In genomic region chr6:105273589-105273988, GRCh38 we compare ENCODE assay signal across 15 cellular contexts.
"Had no signal": no experiment of that assay in that cellular context is flagged by ENCODE, and none has a peak within 500 bp of the region (broad histone marks: within the 10 kb centered on the region; RNA-seq: fewer than 3 reads in every experiment).

No MANE protein-coding gene starts in this region.

- H3K4me3 ChIP-seq: breast epithelium, esophagus squamous epithelium, smooth muscle cell, testis, upper lobe of left lung had no signal

- H3K4me1 Mint-ChIP-seq: activated CD4-positive, alpha-beta T cell treated with anti-CD3 and anti-CD28 coated beads, Interleukin-2, amount 10 ng/mL, durations not matched to agents 24 days and 14 days; activated naive CD4-positive, alpha-beta T cell treated with anti-CD3 and anti-CD28 coated beads, Interleukin-2, amount 10 ng/mL, durations not matched to agents 7 days and 5 days had no signal

- H3K27me3 Mint-ChIP-seq: activated CD4-positive, alpha-beta T cell treated with anti-CD3 and anti-CD28 coated beads, Interleukin-2, amount 10 ng/mL, durations not matched to agents 24 days and 14 days; activated naive CD4-positive, alpha-beta T cell treated with anti-CD3 and anti-CD28 coated beads, Interleukin-2, amount 10 ng/mL, durations not matched to agents 7 days and 5 days; natural killer cell treated with Interleukin-12 subunit alpha and Interleukin-12 subunit beta and Interleukin-15 and Interleukin-18, amount 100 ng/mL, for 72 hours had no signal

- H3K4me1 ChIP-seq: breast epithelium, esophagus squamous epithelium, testis had no signal

- H3K27me3 ChIP-seq: breast epithelium, esophagus squamous epithelium, testis, upper lobe of left lung had no signal

- ATAC-seq: activated T-cell treated with anti-CD3 and anti-CD28 coated beads, Interleukin-2, amount 50 U/mL, for 4 hours; natural killer cell treated with Interleukin-12 subunit alpha and Interleukin-12 subunit beta and Interleukin-15 and Interleukin-18, amount 100 ng/mL, for 72 hours had no signal

- H3K27ac ChIP-seq: breast epithelium, esophagus squamous epithelium, testis, upper lobe of left lung had no signal

- H3K9me3 ChIP-seq: breast epithelium, esophagus squamous epithelium, testis, upper lobe of left lung had no signal

- H3K27ac Mint-ChIP-seq: activated CD4-positive, alpha-beta T cell treated with anti-CD3 and anti-CD28 coated beads, Interleukin-2, amount 10 ng/mL, durations not matched to agents 24 days and 14 days; activated naive CD4-positive, alpha-beta T cell treated with anti-CD3 and anti-CD28 coated beads, Interleukin-2, amount 10 ng/mL, durations not matched to agents 7 days and 5 days; mesothelial cell of epicardium; natural killer cell treated with Interleukin-12 subunit alpha and Interleukin-12 subunit beta and Interleukin-15 and Interleukin-18, amount 100 ng/mL, for 72 hours had no signal

- H3K9me3 Mint-ChIP-seq: activated CD4-positive, alpha-beta T cell treated with anti-CD3 and anti-CD28 coated beads, Interleukin-2, amount 10 ng/mL, durations not matched to agents 24 days and 14 days; activated naive CD4-positive, alpha-beta T cell treated with anti-CD3 and anti-CD28 coated beads, Interleukin-2, amount 10 ng/mL, durations not matched to agents 7 days and 5 days; natural killer cell treated with Interleukin-12 subunit alpha and Interleukin-12 subunit beta and Interleukin-15 and Interleukin-18, amount 100 ng/mL, for 72 hours had no signal

- H3K4me3 Mint-ChIP-seq: activated CD4-positive, alpha-beta T cell treated with anti-CD3 and anti-CD28 coated beads, Interleukin-2, amount 10 ng/mL, durations not matched to agents 24 days and 14 days; activated naive CD4-positive, alpha-beta T cell treated with anti-CD3 and anti-CD28 coated beads, Interleukin-2, amount 10 ng/mL, durations not matched to agents 7 days and 5 days; activated T-cell treated with anti-CD3 and anti-CD28 coated beads, Interleukin-2, amount 50 U/mL, for 4 hours; mesothelial cell of epicardium; natural killer cell treated with Interleukin-12 subunit alpha and Interleukin-12 subunit beta and Interleukin-15 and Interleukin-18, amount 100 ng/mL, for 72 hours had no signal

- DNase-seq: activated CD4-positive, alpha-beta T cell treated with anti-CD3 and anti-CD28 coated beads, Interleukin-2, amount 10 ng/mL, durations not matched to agents 24 days and 14 days; activated CD4-positive, CD25-positive, alpha-beta regulatory T cell; activated CD8-positive, alpha-beta memory T cell treated with anti-CD3 and anti-CD28 coated beads, Interleukin-2, amount 50 U/mL, for 4 hours; activated naive CD4-positive, alpha-beta T cell treated with anti-CD3 and anti-CD28 coated beads, Interleukin-2, amount 10 ng/mL, durations not matched to agents 7 days and 5 days; activated T-cell treated with anti-CD3 and anti-CD28 coated beads, Interleukin-2, amount 50 U/mL, for 4 hours; effector CD8-positive, alpha-beta T cell; esophagus squamous epithelium; occipital lobe; stimulated activated CD4-positive, alpha-beta T cell treated with anti-CD3 and anti-CD28 coated beads, Interleukin-4, amount 100 ng/mL, for 1 hour; testis; upper lobe of left lung had no signal

- H3K36me3 ChIP-seq: breast epithelium had no signal
